1 cellular context compared by ENCODE assay signal in genomic region chr2:110206056-110206455, GRCh38.
TF ChIP-seq lines count a peak whose summit lies in the region.

No MANE protein-coding gene starts in this region.

TF ChIP-seq in K562, 482 proteins besides CTCF, POLR2A, EP300 and RAD21 (continues in another document):
- no peak for TF ChIP-seq ZKSCAN3 (CRISPR knock-in tag; IDR thresholded peaks at IDR 0.05)
- TF ChIP-seq MGA (IDR thresholded peaks at IDR 0.05): no peak
- TF ChIP-seq, protein P1, sequence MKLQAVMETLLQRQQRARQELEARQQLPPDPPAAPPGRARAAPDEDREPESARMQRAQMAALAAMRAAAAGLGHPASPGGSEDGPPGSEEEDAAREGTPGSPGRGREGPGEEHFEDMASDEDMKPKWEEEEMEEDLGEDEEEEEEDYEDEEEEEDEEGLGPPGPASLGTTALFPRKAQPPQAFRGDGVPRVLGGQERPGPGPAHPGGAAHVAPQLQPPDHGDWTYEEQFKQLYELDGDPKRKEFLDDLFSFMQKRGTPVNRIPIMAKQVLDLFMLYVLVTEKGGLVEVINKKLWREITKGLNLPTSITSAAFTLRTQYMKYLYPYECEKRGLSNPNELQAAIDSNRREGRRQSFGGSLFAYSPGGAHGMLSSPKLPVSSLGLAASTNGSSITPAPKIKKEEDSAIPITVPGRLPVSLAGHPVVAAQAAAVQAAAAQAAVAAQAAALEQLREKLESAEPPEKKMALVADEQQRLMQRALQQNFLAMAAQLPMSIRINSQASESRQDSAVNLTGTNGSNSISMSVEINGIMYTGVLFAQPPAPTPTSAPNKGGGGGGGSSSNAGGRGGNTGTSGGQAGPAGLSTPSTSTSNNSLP (IDR thresholded peaks at IDR 0.05; ENCODE audit: borderline replicate concordance, low read depth, low read length): no peak
- TF ChIP-seq, protein P2, sequence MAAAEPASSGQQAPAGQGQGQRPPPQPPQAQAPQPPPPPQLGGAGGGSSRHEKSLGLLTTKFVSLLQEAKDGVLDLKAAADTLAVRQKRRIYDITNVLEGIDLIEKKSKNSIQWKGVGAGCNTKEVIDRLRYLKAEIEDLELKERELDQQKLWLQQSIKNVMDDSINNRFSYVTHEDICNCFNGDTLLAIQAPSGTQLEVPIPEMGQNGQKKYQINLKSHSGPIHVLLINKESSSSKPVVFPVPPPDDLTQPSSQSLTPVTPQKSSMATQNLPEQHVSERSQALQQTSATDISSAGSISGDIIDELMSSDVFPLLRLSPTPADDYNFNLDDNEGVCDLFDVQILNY (CRISPR knock-in tag; IDR thresholded peaks at IDR 0.05): no peak
- TF ChIP-seq, protein P3, sequence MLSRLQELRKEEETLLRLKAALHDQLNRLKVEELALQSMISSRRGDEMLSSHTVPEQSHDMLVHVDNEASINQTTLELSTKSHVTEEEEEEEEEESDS (CRISPR knock-in tag; IDR thresholded peaks at IDR 0.05): no peak
- TF ChIP-seq CGGBP1 (CRISPR knock-in tag; IDR thresholded peaks at IDR 0.05): no peak
- TF ChIP-seq HBP1 (CRISPR knock-in tag; IDR thresholded peaks at IDR 0.05): no peak
- TF ChIP-seq NR2C2 (CRISPR knock-in tag; IDR thresholded peaks at IDR 0.05): no peak
- no peak for TF ChIP-seq NR2C2 (tag; IDR thresholded peaks at IDR 0.05)
- TF ChIP-seq, protein P4, sequence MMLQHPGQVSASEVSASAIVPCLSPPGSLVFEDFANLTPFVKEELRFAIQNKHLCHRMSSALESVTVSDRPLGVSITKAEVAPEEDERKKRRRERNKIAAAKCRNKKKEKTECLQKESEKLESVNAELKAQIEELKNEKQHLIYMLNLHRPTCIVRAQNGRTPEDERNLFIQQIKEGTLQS (IDR thresholded peaks at IDR 0.05): 0 out of 2 replicates have a peak, but pooled peaks have one; percentile 25
- TF ChIP-seq, protein P4 (CRISPR knock-in tag; conservative IDR thresholded peaks at IDR 0.05): no peak
- peak; percentile 81 for TF ChIP-seq ZNF316 (IDR thresholded peaks at IDR 0.05)
- TF ChIP-seq, protein P5, sequence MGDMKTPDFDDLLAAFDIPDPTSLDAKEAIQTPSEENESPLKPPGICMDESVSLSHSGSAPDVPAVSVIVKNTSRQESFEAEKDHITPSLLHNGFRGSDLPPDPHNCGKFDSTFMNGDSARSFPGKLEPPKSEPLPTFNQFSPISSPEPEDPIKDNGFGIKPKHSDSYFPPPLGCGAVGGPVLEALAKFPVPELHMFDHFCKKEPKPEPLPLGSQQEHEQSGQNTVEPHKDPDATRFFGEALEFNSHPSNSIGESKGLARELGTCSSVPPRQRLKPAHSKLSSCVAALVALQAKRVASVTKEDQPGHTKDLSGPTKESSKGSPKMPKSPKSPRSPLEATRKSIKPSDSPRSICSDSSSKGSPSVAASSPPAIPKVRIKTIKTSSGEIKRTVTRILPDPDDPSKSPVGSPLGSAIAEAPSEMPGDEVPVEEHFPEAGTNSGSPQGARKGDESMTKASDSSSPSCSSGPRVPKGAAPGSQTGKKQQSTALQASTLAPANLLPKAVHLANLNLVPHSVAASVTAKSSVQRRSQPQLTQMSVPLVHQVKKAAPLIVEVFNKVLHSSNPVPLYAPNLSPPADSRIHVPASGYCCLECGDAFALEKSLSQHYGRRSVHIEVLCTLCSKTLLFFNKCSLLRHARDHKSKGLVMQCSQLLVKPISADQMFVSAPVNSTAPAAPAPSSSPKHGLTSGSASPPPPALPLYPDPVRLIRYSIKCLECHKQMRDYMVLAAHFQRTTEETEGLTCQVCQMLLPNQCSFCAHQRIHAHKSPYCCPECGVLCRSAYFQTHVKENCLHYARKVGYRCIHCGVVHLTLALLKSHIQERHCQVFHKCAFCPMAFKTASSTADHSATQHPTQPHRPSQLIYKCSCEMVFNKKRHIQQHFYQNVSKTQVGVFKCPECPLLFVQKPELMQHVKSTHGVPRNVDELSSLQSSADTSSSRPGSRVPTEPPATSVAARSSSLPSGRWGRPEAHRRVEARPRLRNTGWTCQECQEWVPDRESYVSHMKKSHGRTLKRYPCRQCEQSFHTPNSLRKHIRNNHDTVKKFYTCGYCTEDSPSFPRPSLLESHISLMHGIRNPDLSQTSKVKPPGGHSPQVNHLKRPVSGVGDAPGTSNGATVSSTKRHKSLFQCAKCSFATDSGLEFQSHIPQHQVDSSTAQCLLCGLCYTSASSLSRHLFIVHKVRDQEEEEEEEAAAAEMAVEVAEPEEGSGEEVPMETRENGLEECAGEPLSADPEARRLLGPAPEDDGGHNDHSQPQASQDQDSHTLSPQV (IDR thresholded peaks at IDR 0.05): 0 out of 2 replicates have a peak, but pooled peaks have one; percentile 8
- TF ChIP-seq CCNT2 (IDR thresholded peaks at IDR 0.05; ENCODE audit: borderline replicate concordance, extremely low read depth, insufficient read length, low read depth, low read length): no peak
- no peak for TF ChIP-seq RFX7 (CRISPR knock-in tag; IDR thresholded peaks at IDR 0.05)
- TF ChIP-seq CHD4 (IDR thresholded peaks at IDR 0.05; ENCODE audit: insufficient read depth, insufficient replicate concordance, low read depth, low read length, poor library complexity, severe bottlenecking): no peak
- TF ChIP-seq C11orf30 (IDR thresholded peaks at IDR 0.05; ENCODE audit: low read depth): peak; percentile 72
- peak; percentile 86 for TF ChIP-seq NFE2 (IDR thresholded peaks at IDR 0.05; ENCODE audit: low read depth)
- peak; percentile 47; the same call in 1 of the 2 replicates for TF ChIP-seq MAFK (IDR thresholded peaks at IDR 0.05; ENCODE audit: low read length)
- TF ChIP-seq MAFF (IDR thresholded peaks at IDR 0.05; ENCODE audit: low read length): peak; percentile 37; the same call in 1 of the 2 replicates
- TF ChIP-seq NCOA1 (IDR thresholded peaks at IDR 0.05; ENCODE audit: low read depth): no peak
- no peak for TF ChIP-seq CBX1 (IDR thresholded peaks at IDR 0.05; ENCODE audit: low read depth)
- TF ChIP-seq ZNF695 (CRISPR knock-in tag; IDR thresholded peaks at IDR 0.05): no peak
- no peak for TF ChIP-seq ZNF165 (CRISPR knock-in tag; IDR thresholded peaks at IDR 0.05; ENCODE audit: borderline replicate concordance)
- no peak for TF ChIP-seq POLR2H (tag; IDR thresholded peaks at IDR 0.05; ENCODE audit: low read depth)
- no peak for TF ChIP-seq GATAD2B (IDR thresholded peaks at IDR 0.05; ENCODE audit: borderline replicate concordance)
- no peak for TF ChIP-seq NCOA4 (IDR thresholded peaks at IDR 0.05; ENCODE audit: partially characterized antibody)
- TF ChIP-seq ZNF518B (CRISPR knock-in tag; IDR thresholded peaks at IDR 0.05): no peak
